In the genomic region with DNA sequence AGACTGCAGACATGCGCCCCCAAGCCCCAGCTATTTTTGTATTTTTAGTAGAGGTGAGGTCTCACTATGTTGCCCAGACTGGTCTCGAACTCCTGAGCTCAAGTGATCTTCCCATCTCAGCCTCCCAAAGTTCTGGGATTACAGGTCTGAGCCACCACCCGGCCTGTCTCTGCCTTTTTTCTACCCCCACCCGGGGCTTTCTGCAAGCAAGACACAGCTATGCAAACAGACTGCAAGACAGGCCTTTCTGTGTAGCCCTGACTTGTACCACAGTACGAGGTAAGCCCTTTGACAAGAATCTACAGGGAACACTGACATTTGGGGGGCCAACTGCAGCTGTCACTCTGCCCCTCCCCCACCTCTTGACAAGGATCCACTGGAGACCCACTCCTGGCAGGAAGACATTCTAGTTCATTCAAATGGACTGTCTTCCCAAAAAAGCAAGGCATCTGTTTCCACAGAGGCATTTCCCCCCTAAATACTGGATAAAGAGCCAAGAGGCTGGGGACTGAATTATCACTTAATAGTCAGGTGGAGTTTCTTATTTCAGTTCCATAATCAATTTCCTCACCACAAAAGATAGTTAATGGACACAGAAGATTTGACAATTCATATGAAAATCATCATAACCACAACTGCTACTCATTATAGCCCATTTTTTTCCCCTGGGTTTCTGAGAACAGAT, we compare ENCODE assay signal across 19 cellular contexts.
A peak's percentile ranks its signal among the peaks of the same experiment; 100 is the strongest.
DNase-seq lines count a peak whose midpoint lies in the region; ATAC-seq and TF ChIP-seq lines count a peak whose summit lies in the region.
"Had no signal": no experiment of that assay in that cellular context is flagged by ENCODE, and none has a peak within 500 bp of the region (broad histone marks: within the 10 kb centered on the region; RNA-seq: fewer than 3 reads in every experiment).

No MANE protein-coding gene starts in this region.

- in situ Hi-C loops in transverse colon (cut with MboI; ENCODE audit: low pct_ligation_motif_present in 1 of 4, low pct_unique_long_range_greater_than_20kb in 1 of 4, low sequenced_read_pairs in 3 of 4) = no loop called here

- peak overlapping the region; percentile 15 for H3K4me3 ChIP-seq in OCI-LY7 (ENCODE audit: low read depth, low read length, poor library complexity, severe bottlenecking)
- H3K4me3 ChIP-seq in smooth muscle cell = no peak overlapping the region
- H3K4me3 ChIP-seq in transverse colon = no peak overlapping the region
- H3K4me3 ChIP-seq: heart left ventricle, psoas muscle, upper lobe of left lung had no signal

- TF ChIP-seq POLR2A in transverse colon (IDR thresholded peaks at IDR 0.05) = no peak

- H3K27me3 Mint-ChIP-seq in T-helper 2 cell treated with Interferon-gamma antibody and Interleukin-4, amounts not matched to agents 5 μg/mL and 100 μg/mL, for 36 hours (ENCODE audit: low read depth) = peaks cover 2% of the 10 kb centered on the region
- H3K27me3 Mint-ChIP-seq in nephron progenitor cell (ENCODE audit: low read depth, poor library complexity) = peaks cover 62% of the 10 kb centered on the region

- H3K27me3 ChIP-seq in smooth muscle cell (ENCODE audit: low read depth) (no peaks in the 10 kb centered on the region), transverse colon (no peaks in the 10 kb centered on the region)
- H3K27me3 ChIP-seq: heart left ventricle, upper lobe of left lung had no signal

- no peaks in the 10 kb centered on the region for H3K36me3 Mint-ChIP-seq in T-helper 2 cell treated with Interferon-gamma antibody and Interleukin-4, amounts not matched to agents 5 μg/mL and 100 μg/mL, for 36 hours (ENCODE audit: low read depth)
- no peaks in the 10 kb centered on the region for H3K36me3 Mint-ChIP-seq in nephron progenitor cell (ENCODE audit: low read depth)

- H3K9me3 ChIP-seq in OCI-LY7 (ENCODE audit: low read length) = no peaks in the 10 kb centered on the region
- H3K9me3 ChIP-seq in smooth muscle cell (replicated peaks; ENCODE audit: low read depth) = no peaks in the 10 kb centered on the region
- H3K9me3 ChIP-seq in transverse colon = no peaks in the 10 kb centered on the region
- H3K9me3 ChIP-seq: heart left ventricle, psoas muscle, SK-N-SH, upper lobe of left lung had no signal

- 46% methylated on average over 5 of the region's 5 CpGs for WGBS in smooth muscle cell (ENCODE audit: low lambda C conversion rate)
- WGBS in transverse colon (ENCODE audit: low coverage in 1 of 2), 2 donors = 92 to 100% methylated on average over 2 to 5 of the region's 5 CpGs

- H3K4me1 ChIP-seq in OCI-LY7 (ENCODE audit: insufficient read depth, low read length, poor library complexity, severe bottlenecking) = peaks cover 24% of the 10 kb centered on the region
- H3K4me1 ChIP-seq in smooth muscle cell (ENCODE audit: low read depth) = peaks cover 35% of the 10 kb centered on the region
- H3K4me1 ChIP-seq in transverse colon = peaks cover 0 to 27% (median 16%) of the 10 kb centered on the region in 4 donors

- H2AFZ ChIP-seq in OCI-LY7 (ENCODE audit: low read length) = no peak overlapping the region; the same call in 1 of the 2 replicates
- H2AFZ ChIP-seq in smooth muscle cell (ENCODE audit: low read depth) = no peak overlapping the region

- H4K20me1 ChIP-seq in OCI-LY7 (ENCODE audit: insufficient read depth, low read length) (no peaks in the 10 kb centered on the region), smooth muscle cell (ENCODE audit: low read depth) (no peaks in the 10 kb centered on the region)

- H3K4me3 Mint-ChIP-seq in T-helper 2 cell treated with Interferon-gamma antibody and Interleukin-4, amounts not matched to agents 5 μg/mL and 100 μg/mL, for 36 hours = peak overlapping the region; percentile 29
- H3K4me3 Mint-ChIP-seq in nephron progenitor cell = no peak overlapping the region
- H3K4me3 Mint-ChIP-seq: naive thymus-derived CD4-positive, alpha-beta T cell had no signal

- H3K9me3 Mint-ChIP-seq in T-helper 2 cell treated with Interferon-gamma antibody and Interleukin-4, amounts not matched to agents 5 μg/mL and 100 μg/mL, for 36 hours = no peaks in the 10 kb centered on the region
- H3K9me3 Mint-ChIP-seq in nephron progenitor cell = no peaks in the 10 kb centered on the region
- H3K9me3 Mint-ChIP-seq: naive thymus-derived CD4-positive, alpha-beta T cell had no signal

- ATAC-seq in GM21619 (IDR thresholded peaks at IDR 0.05; ENCODE audit: unreplicated experiment) = peak; percentile 27
- ATAC-seq: naive thymus-derived CD4-positive, alpha-beta T cell; psoas muscle had no signal

- no peak for DNase-seq in T-helper 2 cell treated with Interferon-gamma antibody and Interleukin-4, amounts not matched to agents 5 μg/mL and 100 μg/mL, for 36 hours (ENCODE audit: low spot score)
- no peak for DNase-seq in T-helper 2 cell
- peak; percentile 30 for DNase-seq in OCI-LY7 (ENCODE audit: low spot score)
- no peak for DNase-seq in smooth muscle cell (lab: John Stamatoyannopoulos, UW; ENCODE audit: unreplicated experiment)
- no peak for DNase-seq in SKM-1 (lab: John Stamatoyannopoulos, UW; ENCODE audit: unreplicated experiment)
- DNase-seq in nephron progenitor cell = no peak
- DNase-seq in transverse colon = no peak
- DNase-seq: activated CD4-positive, alpha-beta T cell treated with anti-CD3 and anti-CD28 coated beads, Interleukin-2, amount 50 U/mL, for 4 hours; central memory CD4-positive, alpha-beta T cell; DMS 273 treated with DMSO at 0.1 percent for 48 hours; effector CD8-positive, alpha-beta T cell; heart left ventricle; naive thymus-derived CD4-positive, alpha-beta T cell; psoas muscle; SK-N-SH; stimulated activated naive CD4-positive, alpha-beta T cell; upper lobe of left lung had no signal

- CTCF ChIA-PET in OCI-LY7 (lab: Charles Lee; ENCODE audit: unreplicated experiment) = interaction anchor here (1.2 kb wide), 1 partner anchor 13 kb away, joined by 3 read pairs; no protein-coding TSS in a partner anchor

- no peak overlapping the region for H3K27ac Mint-ChIP-seq in T-helper 2 cell treated with Interferon-gamma antibody and Interleukin-4, amounts not matched to agents 5 μg/mL and 100 μg/mL, for 36 hours
- H3K27ac Mint-ChIP-seq in nephron progenitor cell = no peak overlapping the region

- peaks cover 66% of the 10 kb centered on the region for H3K4me1 Mint-ChIP-seq in T-helper 2 cell treated with Interferon-gamma antibody and Interleukin-4, amounts not matched to agents 5 μg/mL and 100 μg/mL, for 36 hours (ENCODE audit: low read depth)
- H3K4me1 Mint-ChIP-seq in nephron progenitor cell = peaks cover 37% of the 10 kb centered on the region

- no peaks in the 10 kb centered on the region for H3K9me2 ChIP-seq in OCI-LY7 (ENCODE audit: insufficient read depth, low read length)
- H3K9me2 ChIP-seq: SK-N-SH had no signal

- no peak for TF ChIP-seq EP300 in transverse colon (IDR thresholded peaks at IDR 0.05; ENCODE audit: low read depth)

- H3K9ac ChIP-seq in smooth muscle cell (ENCODE audit: low read depth) = peak overlapping the region; percentile 30
- H3K9ac ChIP-seq: SK-N-SH had no signal

- H3K79me2 ChIP-seq in OCI-LY7 (ENCODE audit: insufficient read depth, low read depth, low read length) (no peaks in the 10 kb centered on the region), smooth muscle cell (ENCODE audit: low read depth) (no peaks in the 10 kb centered on the region)

- H3K27ac ChIP-seq in OCI-LY7 (ENCODE audit: low read depth, low read length, poor library complexity, severe bottlenecking) (no peak overlapping the region), smooth muscle cell (ENCODE audit: low read depth) (peak overlapping the region; percentile 81), transverse colon (no peak overlapping the region)
- H3K27ac ChIP-seq: 22Rv1, heart left ventricle, psoas muscle, upper lobe of left lung had no signal

- intact Hi-C loops in OCI-LY7 (cut with micrococcal nuclease; ENCODE audit: unreplicated experiment) (loop anchor here (10.0 kb wide), 1 partner anchor 65 kb away; no protein-coding TSS in a partner anchor), transverse colon (cut with DNase I; ENCODE audit: low total_unique reads) (no loop called here)

- no TSS peak for BruUV-seq in OCI-LY7 (replicated peaks; lab: Mats Ljungman, UMichigan)

- H3K36me3 ChIP-seq in OCI-LY7 (ENCODE audit: insufficient read depth, low read length) (no peaks in the 10 kb centered on the region), smooth muscle cell (ENCODE audit: low read depth) (no peaks in the 10 kb centered on the region), transverse colon (no peaks in the 10 kb centered on the region)
- H3K36me3 ChIP-seq: heart left ventricle, upper lobe of left lung had no signal

- H3K4me2 ChIP-seq in OCI-LY7 (ENCODE audit: low read length) = peak overlapping the region; percentile 60
- H3K4me2 ChIP-seq in smooth muscle cell = peak overlapping the region; percentile 21
- H3K4me2 ChIP-seq: SK-N-SH had no signal

- TF ChIP-seq CTCF in OCI-LY7 (conservative IDR thresholded peaks at IDR 0.05; ENCODE audit: low read length) (no peak), smooth muscle cell (IDR thresholded peaks at IDR 0.05; ENCODE audit: borderline replicate concordance, insufficient read depth, poor library complexity, severe bottlenecking) (no peak), nephron progenitor cell (IDR thresholded peaks at IDR 0.05) (no peak), transverse colon (IDR thresholded peaks at IDR 0.05) (no peak)

- POLR2A ChIA-PET in OCI-LY7 (lab: Charles Lee) = no interaction called here

- peaks cover 29% of the 10 kb centered on the region for H3F3A ChIP-seq in smooth muscle cell (ENCODE audit: low read depth)
